In the genomic region with DNA sequence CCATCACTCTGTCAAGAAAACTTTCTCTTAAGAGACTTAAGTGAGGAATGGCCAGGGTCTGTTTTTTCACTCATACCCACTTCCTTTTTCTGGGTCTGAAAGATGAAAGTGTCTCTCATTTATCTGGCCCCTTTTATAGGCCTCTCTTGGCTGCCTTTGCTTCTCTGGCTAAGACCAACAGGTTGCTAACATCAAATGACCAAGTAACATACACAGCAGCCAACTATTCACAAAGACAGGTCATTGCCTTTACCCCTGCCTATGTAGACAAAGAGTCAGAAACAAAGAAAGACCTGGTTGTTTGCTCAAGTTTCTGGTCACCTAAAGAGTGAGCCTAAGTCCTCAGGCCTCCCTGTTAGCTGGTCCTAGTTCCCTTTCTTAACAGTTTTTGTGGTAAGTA, we compare ENCODE assay signal across 20 cellular contexts. TPM values are rescaled to one million over a fixed set of nuclear protein-coding genes. Genes with fewer than 3 reads are reported as not detected.
DNase-seq lines count a peak whose midpoint lies in the region; ATAC-seq, FAIRE-seq and TF ChIP-seq lines count a peak whose summit lies in the region.
"Had no signal": no experiment of that assay in that cellular context is flagged by ENCODE, and none has a peak within 500 bp of the region (broad histone marks: within the 10 kb centered on the region; RNA-seq: fewer than 3 reads in every experiment).

No MANE protein-coding gene starts in this region.

- H2AFZ ChIP-seq in GM12878 (ENCODE audit: control insufficient read depth, low read depth, low read length), result peak overlapping the region; percentile 78

- no TSS peak for BruUV-seq in GM12878 (replicated peaks; lab: Mats Ljungman, UMichigan)

- ATAC-seq in HG02588 (IDR thresholded peaks at IDR 0.05; ENCODE audit: unreplicated experiment) (peak; percentile 46), HG03439 (IDR thresholded peaks at IDR 0.05; ENCODE audit: unreplicated experiment) (peak; percentile 45), GM12878 (peak; percentile 76)
- ATAC-seq: activated T-cell treated with anti-CD3 and anti-CD28 coated beads, Interleukin-2, amount 50 U/mL, for 4 hours; heart left ventricle; left cardiac atrium had no signal

- no peaks in the 10 kb centered on the region for H4K20me1 ChIP-seq in GM12878 (ENCODE audit: control insufficient read depth, insufficient read depth)

- intact Hi-C loops in GM12878 (cut with micrococcal nuclease; ENCODE audit: unreplicated experiment), result loop anchor here (2.0 kb wide), 1 partner anchor 752 kb away; no protein-coding TSS in a partner anchor

- peak in 1 of 2 experiments; percentile 55; a peak in 1 of 4 replicates for TF ChIP-seq EP300 in GM12878 (IDR thresholded peaks at IDR 0.05; ENCODE audit: borderline replicate concordance in 1 of 2, control insufficient read depth in 1 of 2, low read depth in 2 of 2, low read length in 2 of 2)

- SMC1A ChIA-PET in GM12878 (lab: Charles Lee; ENCODE audit: uncharacterized antibody, unreplicated experiment), result interaction anchor here (0.9 to 10.0 kb wide), 16 partner anchors 18 to 418 kb away, joined by 3 to 204 read pairs (median 6); partner anchors contain the start of gene FAM162A

- H3K27ac ChIP-seq in GM12878 (ENCODE audit: control insufficient read depth, insufficient read depth), result peak overlapping the region; percentile 86
- H3K27ac ChIP-seq: 22Rv1, heart left ventricle had no signal

- TF ChIP-seq CTCF in GM12878 (IDR thresholded peaks at IDR 0.05 in 2 of 3, conservative IDR thresholded peaks at IDR 0.05 in 1 of 3; ENCODE audit: control insufficient read depth in 2 of 3, extremely low read depth in 1 of 3, insufficient read depth in 1 of 3, low read depth in 3 of 3, low read length in 3 of 3), result no peak

- H3K4me2 ChIP-seq in GM12878 (ENCODE audit: control insufficient read depth, insufficient read depth), result peak overlapping the region; percentile 79

- CTCF ChIA-PET in GM12878 (lab: Yijun Ruan, JAX), result interaction anchor here (0.9 to 7.4 kb wide), 16 partner anchors 10 to 378 kb away, joined by 3 to 192 read pairs (median 8); partner anchors contain the start of gene MIX23

- POLR2A ChIA-PET in GM12878 (lab: Charles Lee), result interaction anchor here (1.0 kb wide), 1 partner anchor 35 kb away, joined by 4 read pairs; no protein-coding TSS in a partner anchor

- no peaks in the 10 kb centered on the region for H3K27me3 ChIP-seq in GM12878 (replicated peaks in 1 of 2; ENCODE audit: control insufficient read depth in 2 of 2, insufficient read depth in 2 of 2, low read length in 1 of 2)

- RAD21 ChIA-PET in GM12878 (lab: Charles Lee; ENCODE audit: unreplicated experiment), result interaction anchor here (0.7 to 4.6 kb wide), 10 partner anchors 21 to 305 kb away, joined by 3 to 81 read pairs (median 6); no protein-coding TSS in a partner anchor

- H3K4me1 ChIP-seq in GM12878 (ENCODE audit: control insufficient read depth, insufficient read depth, low read length), result peaks cover 46% of the 10 kb centered on the region

- TF ChIP-seq RAD21 in GM12878 (IDR thresholded peaks at IDR 0.05; ENCODE audit: insufficient read depth, low read depth, low read length), result no peak

- peaks cover 1% of the 10 kb centered on the region for H3K9me3 ChIP-seq in GM12878 (replicated peaks; ENCODE audit: control insufficient read depth, insufficient read depth, low read length)

- DNase-seq in NCI-H82 (lab: John Stamatoyannopoulos, UW) (peak; percentile 5), NCI-H82 treated with DMSO at 0.1 percent for 48 hours (lab: John Stamatoyannopoulos, UW; ENCODE audit: unreplicated experiment) (no peak), GM12878 (ENCODE audit: low read depth, low spot score) (peak; percentile 70), NCI-H187 treated with DMSO at 0.1 percent for 48 hours (lab: John Stamatoyannopoulos, UW) (no peak), DMS 273 treated with DMSO at 0.1 percent for 48 hours (lab: John Stamatoyannopoulos, UW) (no peak)
- no peak for DNase-seq in effector CD8-positive, alpha-beta T cell (lab: John Stamatoyannopoulos, UW)
- DNase-seq: activated CD4-positive, alpha-beta T cell treated with anti-CD3 and anti-CD28 coated beads, Interleukin-2, amount 10 ng/mL, durations not matched to agents 7 days and 5 days; activated T-cell treated with anti-CD3 and anti-CD28 coated beads, Interleukin-2, amount 50 U/mL, for 4 hours; EL; erythroblast; heart left ventricle; left cardiac atrium; NCI-H1092 treated with DMSO at 0.1 percent for 48 hours; NCI-H446 treated with DMSO at 0.1 percent for 48 hours; posterior cingulate gyrus had no signal

- TF ChIP-seq POLR2A in GM12878 (IDR thresholded peaks at IDR 0.05; ENCODE audit: low read depth, low read length), result no peak

- H3K4me3 ChIP-seq in GM12878, result no peak overlapping the region
- H3K4me3 ChIP-seq: heart left ventricle had no signal

- in situ Hi-C loops in GM12878 (cut with MboI), result loop anchor here (5.0 kb wide), 1 partner anchor 199 kb away; no protein-coding TSS in a partner anchor

- peak; percentile 88 for FAIRE-seq in GM12878 (lab: Jason Lieb, UNC)

- H3K79me2 ChIP-seq in GM12878 (ENCODE audit: control insufficient read depth, insufficient read depth, low read length), result no peaks in the 10 kb centered on the region

- peak overlapping the region; percentile 39; the same call in 1 of the 2 replicates for H3K9ac ChIP-seq in GM12878 (ENCODE audit: control insufficient read depth, insufficient read depth, low read length)

- H3K36me3 ChIP-seq in GM12878 (ENCODE audit: control insufficient read depth in 2 of 2, insufficient read depth in 2 of 2, low read length in 1 of 2), result no peaks in the 10 kb centered on the region
- H3K36me3 ChIP-seq: heart left ventricle had no signal

TF ChIP-seq in GM12878, 131 proteins besides CTCF, POLR2A, EP300 and RAD21 (continues in another document):
- TF ChIP-seq TCF7 (IDR thresholded peaks at IDR 0.05; ENCODE audit: borderline replicate concordance), result 0 out of 2 replicates have a peak, but pooled peaks have one; percentile 47
- TF ChIP-seq CBX5 (IDR thresholded peaks at IDR 0.05; ENCODE audit: low read depth), result no peak
- TF ChIP-seq IKZF1 (conservative IDR thresholded peaks at IDR 0.05), result peak; percentile 42; the same call in 1 of the 2 replicates
- no peak for TF ChIP-seq MLLT1 (IDR thresholded peaks at IDR 0.05)
- no peak for TF ChIP-seq NR2C2 (IDR thresholded peaks at IDR 0.05; ENCODE audit: borderline replicate concordance, control insufficient read depth, insufficient read length, low read depth)
- TF ChIP-seq NFXL1 (IDR thresholded peaks at IDR 0.05; ENCODE audit: borderline replicate concordance), result no peak
- TF ChIP-seq CHD1 (IDR thresholded peaks at IDR 0.05; ENCODE audit: low read depth, low read length), result no peak
- 0 out of 2 replicates have a peak, but pooled peaks have one; percentile 22 for TF ChIP-seq ATF7 (IDR thresholded peaks at IDR 0.05; ENCODE audit: low read depth)
- TF ChIP-seq E4F1 (IDR thresholded peaks at IDR 0.05; ENCODE audit: borderline replicate concordance, partially characterized antibody), result no peak
- peak; percentile 89 for TF ChIP-seq ZNF24 (IDR thresholded peaks at IDR 0.05)
- 0 out of 2 replicates have a peak, but pooled peaks have one; percentile 11 for TF ChIP-seq MEF2A (IDR thresholded peaks at IDR 0.05; ENCODE audit: insufficient read depth, low read depth, low read length)

RNA-seq across cellular contexts. Expression of gene CSTA, which starts 24.0 kb away (rescaled TPM):
- not detected in 2 replicates for total RNA-seq in GM12878 (2013; cell fraction: nucleolus; rRNA removed)
- total RNA-seq in GM12878 (2014; rRNA removed) (1.8 and 1.9 TPM in 2 replicates), GM12878 (2014; rRNA removed; fragmentation: Illumina TruSeq; extraction: Trizol) (4.2 and 4.6 TPM in 2 replicates), GM12878 (2021) (1.8 and 2.1 TPM in 2 replicates)
- polyA plus RNA-seq in GM12878 (2011; ENCODE audit: low read depth), result 0.55 TPM
- polyA plus RNA-seq in GM12878 (2011; rRNA removed) (1.9 and 3.5 TPM in 2 replicates), GM12878 (2014; fragmentation: Illumina TruSeq; extraction: Trizol) (6.7 and 15.4 TPM in 2 replicates), GM12878 (2014; fragmentation: Nextera tagmentation; extraction: Ambion mirVana) (1 to 10 TPM; 2.7 to 3.9 TPM), GM12878 (2014; rRNA removed) (2.2 and 5.6 TPM in 2 replicates), GM12878 (2016; fragmentation: Nextera tagmentation; extraction: Ambion mirVana) (1 to 10 TPM; 3.1 to 3.7 TPM)
- polyA plus RNA-seq in GM12878 (2011; cell fraction: cytosol; rRNA removed), result 0.39 and 0.64 TPM in 2 replicates
- 0.57 and 0.76 TPM in 2 replicates for polyA plus RNA-seq in GM12878 (2011; cell fraction: nucleus; rRNA removed)
- polyA plus RNA-seq in GM12878 (2012), result 1.1 and 2.1 TPM in 2 replicates
- polyA minus RNA-seq in GM12878 (2011; rRNA and poly(A)+ RNA removed), result not detected in 2 replicates
- polyA minus RNA-seq in GM12878 (2011; cell fraction: cytosol; rRNA and poly(A)+ RNA removed), result not detected in 2 replicates
- polyA minus RNA-seq in GM12878 (2011; cell fraction: nucleus; rRNA and poly(A)+ RNA removed), result not detected in 2 replicates
- total RNA-seq: activated CD4-positive, alpha-beta T cell treated with anti-CD3 and anti-CD28 coated beads, Interleukin-2, amount 10 ng/mL, durations not matched to agents 7 days and 5 days; activated T-cell treated with anti-CD3 and anti-CD28 coated beads, Interleukin-2, amount 50 U/mL, for 4 hours; T-helper 2 cell treated with Interferon-gamma antibody and Interleukin-4, amounts not matched to agents 100 ng/mL and 5 ng/mL, for 36 hours; temporal lobe had no signal

Comparison
In these comparisons a context has a peak if more than half of its experiments do, and no peak if none do; other contexts are left out.
1. DNase-seq: peak in NCI-H82 (single experiment) and GM12878 (single experiment); none in NCI-H82 treated with DMSO at 0.1 percent for 48 hours (single experiment), effector CD8-positive, alpha-beta T cell (single experiment), NCI-H187 treated with DMSO at 0.1 percent for 48 hours (single experiment) and DMS 273 treated with DMSO at 0.1 percent for 48 hours (single experiment).
2. Peak in every context shown above with its lines, with median percentiles within 50 percentile points of each other: ATAC-seq.